Comparison of ENCODE assay signal across 9 cellular contexts in the genomic region with DNA sequence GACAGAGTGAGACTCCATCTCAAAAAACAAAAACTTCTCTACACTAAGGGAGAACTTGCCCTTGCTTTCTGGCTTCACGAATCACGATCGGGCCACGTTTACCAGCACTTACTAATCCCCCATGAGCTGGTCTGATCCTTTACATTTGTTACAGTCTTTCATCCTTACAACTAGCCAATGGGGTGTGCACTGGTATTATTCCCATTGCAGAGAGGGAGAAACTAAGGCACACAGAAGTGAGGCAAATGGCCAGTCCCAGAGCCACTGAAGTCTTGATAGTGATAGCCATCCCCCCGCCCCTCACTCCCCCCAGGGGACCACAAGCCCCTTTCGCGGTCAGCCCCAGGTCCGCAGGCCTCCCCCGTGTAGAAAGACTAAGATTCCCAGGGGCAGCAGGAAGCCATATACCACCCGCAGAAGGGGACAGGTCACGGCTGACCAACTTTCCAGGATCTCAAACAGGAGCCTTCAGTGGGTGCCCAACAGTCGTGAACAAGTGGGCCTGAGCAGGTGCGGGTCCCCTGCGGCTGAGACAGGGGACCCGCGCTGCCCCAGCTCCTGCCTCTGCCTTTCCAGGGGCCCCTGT.
DNase-seq lines count a peak whose midpoint lies in the region; ATAC-seq and TF ChIP-seq lines count a peak whose summit lies in the region.
"Had no signal": no experiment of that assay in that cellular context is flagged by ENCODE, and none has a peak within 500 bp of the region (broad histone marks: within the 10 kb centered on the region; RNA-seq: fewer than 3 reads in every experiment).

No MANE protein-coding gene starts in this region.

- peak; percentile 37 for DNase-seq in CMK (ENCODE audit: low read depth)
- DNase-seq in pons (ENCODE audit: low spot score), result no peak
- no peak for DNase-seq in stimulated activated CD4-positive, alpha-beta T cell treated with anti-CD3 and anti-CD28 coated beads, Interleukin-15, amount 100 ng/mL, for 24 hours
- DNase-seq in DMS 273 treated with DMSO at 0.1 percent for 48 hours (lab: John Stamatoyannopoulos, UW), result no peak
- DNase-seq: stimulated activated CD8-positive, alpha-beta memory T cell treated with anti-CD3 and anti-CD28 coated beads, Interleukin-4, amount 100 ng/mL, for 48 hours had no signal

- H2AFZ ChIP-seq in KMS-11 (ENCODE audit: low read depth) (peak overlapping the region; percentile 22; the same call in 1 of the 2 replicates), neuron (ENCODE audit: low read depth, low read length) (no peak overlapping the region)

- TF ChIP-seq CTCF in KMS-11 (conservative IDR thresholded peaks at IDR 0.05; ENCODE audit: low read depth, low read length), result no peak

- H3K4me2 ChIP-seq in KMS-11, result peak overlapping the region; percentile 31; the same call in 1 of the 2 replicates

- H3K4me1 ChIP-seq in KMS-11 (ENCODE audit: low read depth, poor library complexity, severe bottlenecking) (no peaks in the 10 kb centered on the region), duodenal mucosa (ENCODE audit: control insufficient read depth in 1 of 2, insufficient read depth in 2 of 2, low read length in 2 of 2) (peaks cover 9 to 17% of the 10 kb centered on the region in 2 donors), neuron (ENCODE audit: insufficient read depth, low read length) (no peaks in the 10 kb centered on the region)

- H3K9ac ChIP-seq in KMS-11 (no peak overlapping the region), duodenal mucosa (ENCODE audit: low read depth in 1 of 2, low read length in 2 of 2) (peak overlapping the region in 1 of 2 donors; percentile 54)

- H3K4me3 ChIP-seq in KMS-11 (IDR thresholded peaks at IDR 0.05; ENCODE audit: insufficient read depth, low read depth, low read length), result no peak overlapping the region
- peak overlapping the region; percentile 62 to 68 for H3K4me3 ChIP-seq in duodenal mucosa (ENCODE audit: low read depth in 1 of 2, low read length in 2 of 2)
- H3K4me3 ChIP-seq in neuron (ENCODE audit: low read length), result peak overlapping the region; percentile 58

- ATAC-seq in GM18858 (IDR thresholded peaks at IDR 0.05; ENCODE audit: unreplicated experiment), result no peak

- no peaks in the 10 kb centered on the region for H3K79me2 ChIP-seq in KMS-11 (ENCODE audit: insufficient read depth, low read depth)

- no peaks in the 10 kb centered on the region for H4K20me1 ChIP-seq in KMS-11 (ENCODE audit: insufficient read depth)

- no peak overlapping the region for H3K27ac ChIP-seq in KMS-11
- peak overlapping the region; percentile 10 for H3K27ac ChIP-seq in duodenal mucosa (ENCODE audit: low read depth, low read length)

- no peaks in the 10 kb centered on the region for H3K9me3 ChIP-seq in duodenal mucosa (ENCODE audit: control insufficient read depth in 1 of 2, low read length in 2 of 2)
- no peaks in the 10 kb centered on the region for H3K9me3 ChIP-seq in neuron (ENCODE audit: low read length)

- H3K27me3 ChIP-seq in KMS-11 (ENCODE audit: insufficient read depth, low read depth), result no peaks in the 10 kb centered on the region
- no peaks in the 10 kb centered on the region for H3K27me3 ChIP-seq in duodenal mucosa (ENCODE audit: control insufficient read depth in 1 of 2, insufficient read depth in 2 of 2, low read length in 2 of 2)
- no peaks in the 10 kb centered on the region for H3K27me3 ChIP-seq in neuron (ENCODE audit: insufficient read depth, low read length)

- H3K36me3 ChIP-seq in KMS-11 (ENCODE audit: insufficient read depth), result no peaks in the 10 kb centered on the region
- H3K36me3 ChIP-seq in duodenal mucosa (ENCODE audit: control insufficient read depth in 1 of 2, insufficient read depth in 2 of 2, low read length in 2 of 2), result no peaks in the 10 kb centered on the region
- H3K36me3 ChIP-seq in neuron (ENCODE audit: insufficient read depth, low read length), result no peaks in the 10 kb centered on the region
